Comparison of ENCODE assay signal across 4 cellular contexts in genomic region chr7:45856888-45857287, GRCh38. TPM values are rescaled to one million over a fixed set of nuclear protein-coding genes. Genes with fewer than 3 reads are reported as not detected.
"Had no signal": no experiment of that assay in that cellular context is flagged by ENCODE, and none has a peak within 500 bp of the region (broad histone marks: within the 10 kb centered on the region; RNA-seq: fewer than 3 reads in every experiment).

No MANE protein-coding gene starts in this region.

RNA-seq across cellular contexts. Expression of gene CCDC201, which starts 16.0 kb away (rescaled TPM):
- total RNA-seq: LHCN-M2, M059J, MCF 10A, NCI-H460 had no signal

RNA-seq across cellular contexts. Expression of gene IGFBP1, which starts 31.4 kb away (rescaled TPM):
- total RNA-seq: MCF 10A had no signal
